Comparison of ENCODE assay signal across 8 cellular contexts in genomic region chr2:96531872-96532505, GRCh38. TPM values are rescaled to one million over a fixed set of nuclear protein-coding genes. Genes with fewer than 3 reads are reported as not detected.
DNase-seq lines count a peak whose midpoint lies in the region; ATAC-seq and TF ChIP-seq lines count a peak whose summit lies in the region.

No MANE protein-coding gene starts in this region.

- DNase-seq in GM04503 (ENCODE audit: low read depth) (peak; percentile 99), NCI-H82 treated with DMSO at 0.1 percent for 48 hours (lab: John Stamatoyannopoulos, UW; ENCODE audit: unreplicated experiment) (peak; percentile 99), lower lobe of right lung (peak; percentile 92), HuH-7.5 (ENCODE audit: low spot score) (no peak)
- DNase-seq in activated CD8-positive, alpha-beta memory T cell treated with anti-CD3 and anti-CD28 coated beads for 24 hours, result peak; percentile 87
- DNase-seq in effector CD8-positive, alpha-beta T cell (lab: John Stamatoyannopoulos, UW), result peak; percentile 82
- DNase-seq in stimulated activated CD4-positive, alpha-beta T cell treated with anti-CD3 and anti-CD28 coated beads, Interleukin-4, amount 100 ng/mL, for 48 hours (ENCODE audit: low read depth in 2 of 2), result peak; percentile 82 to 86

- peak overlapping the region; percentile 41 for H3K4me3 ChIP-seq in lower lobe of right lung

- intact Hi-C loops in lower lobe of right lung (cut with DNase I), result no loop called here

- no peaks in the 10 kb centered on the region for H3K36me3 ChIP-seq in lower lobe of right lung

- H3K9me3 ChIP-seq in lower lobe of right lung, result no peaks in the 10 kb centered on the region

- peak overlapping the region; percentile 87 for H3K27ac ChIP-seq in lower lobe of right lung

- TF ChIP-seq CTCF in lower lobe of right lung (IDR thresholded peaks at IDR 0.05), result peak; percentile 13

- H3K4me1 ChIP-seq in lower lobe of right lung, result peaks cover 77% of the 10 kb centered on the region

- ATAC-seq in HG03439 (IDR thresholded peaks at IDR 0.05; ENCODE audit: unreplicated experiment), result peak; percentile 29
- peak; percentile 71 to 78 for ATAC-seq in lower lobe of right lung

- no peaks in the 10 kb centered on the region for H3K27me3 ChIP-seq in lower lobe of right lung (ENCODE audit: low read depth)

RNA-seq across cellular contexts. Expression of gene ARID5A, which starts 4.6 kb away (rescaled TPM):
- 27.7 TPM for total RNA-seq in lower lobe of right lung

RNA-seq across cellular contexts. Expression of gene NEURL3, which starts 26.8 kb away (rescaled TPM):
- 0.27 TPM for total RNA-seq in lower lobe of right lung
